In the genomic region with DNA sequence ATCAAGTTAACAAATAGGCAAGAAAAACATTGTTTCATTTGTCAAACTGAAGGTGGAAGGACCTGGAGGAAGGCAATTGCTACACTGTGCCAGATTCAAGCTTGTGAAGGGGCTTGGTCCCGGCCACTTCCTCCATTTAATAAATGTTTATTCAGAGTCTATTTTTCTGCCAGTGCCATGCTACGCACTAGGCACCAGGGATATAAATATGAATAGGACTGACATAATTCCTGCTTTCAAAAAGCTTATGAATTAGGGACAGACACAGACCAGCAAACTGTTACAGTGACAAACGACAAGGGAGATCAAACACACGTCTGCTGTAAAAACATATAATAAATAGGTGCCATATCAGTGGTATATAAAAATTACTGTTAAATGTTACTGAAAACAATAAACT, we compare ENCODE assay signal across 9 cellular contexts. TPM values are rescaled to one million over a fixed set of nuclear protein-coding genes. Genes with fewer than 3 reads are reported as not detected.
DNase-seq lines count a peak whose midpoint lies in the region; ATAC-seq, FAIRE-seq and TF ChIP-seq lines count a peak whose summit lies in the region.
"Had no signal": no experiment of that assay in that cellular context is flagged by ENCODE, and none has a peak within 500 bp of the region (broad histone marks: within the 10 kb centered on the region; RNA-seq: fewer than 3 reads in every experiment).

No MANE protein-coding gene starts in this region.

- BruUV-seq in HepG2 (replicated peaks; lab: Mats Ljungman, UMichigan), result no TSS peak

- no peak overlapping the region for H4K5ac ChIP-seq in H9 (ENCODE audit: insufficient read length, low read depth, low read length)

- H3K56ac ChIP-seq in H9 (ENCODE audit: insufficient read length, low read depth, low read length), result no peak overlapping the region

- TF ChIP-seq EP300 in A549 (IDR thresholded peaks at IDR 0.05), result no peak
- no peak for TF ChIP-seq EP300 in HepG2 (IDR thresholded peaks at IDR 0.05; ENCODE audit: low read depth in 2 of 2, low read length in 2 of 2)
- TF ChIP-seq EP300 in HepG2 (CRISPR knock-in tag; IDR thresholded peaks at IDR 0.05; ENCODE audit: borderline replicate concordance), result no peak

- no peak for TF ChIP-seq RAD21 in A549 (conservative IDR thresholded peaks at IDR 0.05 in 1 of 2, IDR thresholded peaks at IDR 0.05 in 1 of 2)
- TF ChIP-seq RAD21 in HepG2 (CRISPR knock-in tag; IDR thresholded peaks at IDR 0.05), result no peak

- H3T11ph ChIP-seq in H9 (ENCODE audit: low read length), result no peak overlapping the region

- no peak overlapping the region for H4K91ac ChIP-seq in H9 (ENCODE audit: insufficient read length, low read depth, low read length)

- FAIRE-seq in A549 (lab: Jason Lieb, UNC) (no peak), HepG2 (lab: Jason Lieb, UNC) (no peak)

- H3K9me3 ChIP-seq in A549, result no peaks in the 10 kb centered on the region
- H3K9me3 ChIP-seq in HAP-1, result peaks cover 2% of the 10 kb centered on the region; the same call in 1 of the 2 replicates
- no peaks in the 10 kb centered on the region for H3K9me3 ChIP-seq in HepG2 (ENCODE audit: low read length)
- H3K9me3 ChIP-seq in H9 (ENCODE audit: control insufficient read depth, low read depth, low read length), result no peaks in the 10 kb centered on the region

- H4K8ac ChIP-seq in H9 (replicated peaks; ENCODE audit: insufficient read length, low read depth, low read length), result no peak overlapping the region

- H3K27me3 Mint-ChIP-seq in activated B cell treated with CpG ODN at 0.5 μM for 24 hours (no peaks in the 10 kb centered on the region), H9 (ENCODE audit: low read depth) (no peaks in the 10 kb centered on the region)

- no peaks in the 10 kb centered on the region for H3K79me1 ChIP-seq in H9 (ENCODE audit: insufficient read depth, low read depth, low read length, poor library complexity, severe bottlenecking)

- H3K4me1 ChIP-seq in A549 (peaks cover 14% of the 10 kb centered on the region), HAP-1 (peaks cover 7% of the 10 kb centered on the region), HepG2 (ENCODE audit: insufficient read depth, low read length) (peaks cover 12% of the 10 kb centered on the region), H9 (ENCODE audit: insufficient read depth, low read length) (no peaks in the 10 kb centered on the region; the same call in 1 of the 2 replicates)

- H3K4me3 ChIP-seq in A549, result peak overlapping the region; percentile 49
- H3K4me3 ChIP-seq in HAP-1, result peak overlapping the region; percentile 16
- H3K4me3 ChIP-seq in HepG2 (replicated peaks in 1 of 3; ENCODE audit: insufficient read depth in 1 of 3, low read depth in 2 of 3, low read length in 3 of 3), result no peak overlapping the region; a peak in 1 of 6 replicates

- H3K27ac ChIP-seq in A549 (peak overlapping the region; percentile 81 to 85), HepG2 (ENCODE audit: extremely low read length, insufficient read depth, low read length) (no peak overlapping the region), H9 (ENCODE audit: insufficient read length, low read depth, low read length) (no peak overlapping the region)

- H3K36me3 Mint-ChIP-seq in activated B cell treated with CpG ODN at 0.5 μM for 24 hours (ENCODE audit: low read depth) (peaks cover 24% of the 10 kb centered on the region), H9 (ENCODE audit: insufficient read depth in 1 of 3, low read depth in 3 of 3) (no peaks in the 10 kb centered on the region)

- H2BK12ac ChIP-seq in H9 (ENCODE audit: insufficient read length, low read depth, low read length), result no peak overlapping the region

- no peak overlapping the region for H3K9ac ChIP-seq in HepG2 (ENCODE audit: insufficient read depth, low read depth, low read length)
- no peak overlapping the region for H3K9ac ChIP-seq in H9 (ENCODE audit: extremely low read depth, insufficient read length, low read length)

- H3K23ac ChIP-seq in H9 (ENCODE audit: insufficient read length, low read depth, low read length), result no peak overlapping the region

- H4K20me1 ChIP-seq in HepG2 (ENCODE audit: insufficient read depth, low read length), result no peaks in the 10 kb centered on the region
- H4K20me1 ChIP-seq in H9 (ENCODE audit: control insufficient read depth, insufficient read depth, insufficient read length), result no peaks in the 10 kb centered on the region

- no peak overlapping the region for H3K4ac ChIP-seq in H9 (ENCODE audit: low read depth, low read length)

- no peaks in the 10 kb centered on the region for H3K36me3 ChIP-seq in HAP-1 (replicated peaks)
- no peaks in the 10 kb centered on the region for H3K36me3 ChIP-seq in HepG2 (replicated peaks in 1 of 2; ENCODE audit: control insufficient read depth in 1 of 2, insufficient read depth in 2 of 2, low read length in 2 of 2)

- H3K4me1 Mint-ChIP-seq in activated B cell treated with CpG ODN at 0.5 μM for 24 hours, result peaks cover 59% of the 10 kb centered on the region
- peaks cover 16 to 19% of the 10 kb centered on the region in 2 experiments; a peak in 3 of 4 replicates for H3K4me1 Mint-ChIP-seq in H9

- no peak for TF ChIP-seq CTCF in A549 (IDR thresholded peaks at IDR 0.05)
- no peak for TF ChIP-seq CTCF in activated B cell treated with CpG ODN at 0.5 μM for 24 hours (IDR thresholded peaks at IDR 0.05)
- no peak for TF ChIP-seq CTCF in HepG2 (CRISPR knock-in tag; IDR thresholded peaks at IDR 0.05)
- no peak for TF ChIP-seq CTCF in H9 (conservative IDR thresholded peaks at IDR 0.05)

- H3K23me2 ChIP-seq in H9 (ENCODE audit: insufficient read length, low read depth, low read length, poor library complexity, severe bottlenecking), result no peaks in the 10 kb centered on the region

- no peak overlapping the region for H2BK15ac ChIP-seq in H9 (ENCODE audit: low read depth, low read length)

- in situ Hi-C loops in HAP-1 (cut with MboI; ENCODE audit: low sequenced_read_pairs) (no loop called here), HepG2 (cut with HindIII; ENCODE audit: extremely low pct_ligation_motif_present, low pct_unique_long_range_greater_than_20kb) (loop anchor here (5.0 kb wide), 1 partner anchor 99 kb away; no protein-coding TSS in a partner anchor)

- DNase-seq in A549 (ENCODE audit: low read depth in 1 of 2, low spot score in 1 of 2) (peak in 1 of 2 experiments; percentile 39), HAP-1 (ENCODE audit: low spot score in 2 of 2) (no peak), activated B cell treated with CpG ODN at 0.5 μM for 24 hours (no peak), HepG2 (ENCODE audit: low spot score) (no peak), H9 (no peak), A172 (ENCODE audit: low spot score) (no peak)
- DNase-seq: NCI-H446 treated with DMSO at 0.1 percent for 48 hours had no signal

- H3K27ac Mint-ChIP-seq in activated B cell treated with CpG ODN at 0.5 μM for 24 hours, result peak overlapping the region; percentile 94
- H3K27ac Mint-ChIP-seq in H9, result no peak overlapping the region

- H3K9me3 Mint-ChIP-seq in activated B cell treated with CpG ODN at 0.5 μM for 24 hours, result no peaks in the 10 kb centered on the region
- no peaks in the 10 kb centered on the region for H3K9me3 Mint-ChIP-seq in H9

- peak; percentile 42 to 58; a peak in 4 of 6 replicates for ATAC-seq in A549
- ATAC-seq in activated B cell treated with CpG ODN at 0.5 μM for 24 hours (ENCODE audit: low read depth), result peak; percentile 55
- no peak for ATAC-seq in HepG2
- no peak for ATAC-seq in GM19397 (IDR thresholded peaks at IDR 0.05; ENCODE audit: unreplicated experiment)
- no peak for ATAC-seq in HG02970 (IDR thresholded peaks at IDR 0.05; ENCODE audit: low FRiP score, unreplicated experiment)

- H3K4me2 ChIP-seq in A549 (peak overlapping the region; percentile 95), HepG2 (ENCODE audit: low read depth, low read length) (peak overlapping the region; percentile 62), H9 (ENCODE audit: insufficient read depth, insufficient read length, low read length) (no peak overlapping the region)

- POLR2A ChIA-PET in A549 (lab: Yijun Ruan, JAX) (no interaction called here), activated B cell treated with CpG ODN at 0.5 μM for 24 hours (lab: Charles Lee) (interaction anchor here (0.5 to 4.6 kb wide), 20 partner anchors 9 to 188 kb away, joined by 3 to 88 read pairs (median 6); a partner anchor contains a TSS), HepG2 (lab: Yijun Ruan, JAX) (no interaction called here)

- peak overlapping the region; percentile 20 for H2AFZ ChIP-seq in HepG2 (ENCODE audit: low read length)
- no peak overlapping the region for H2AFZ ChIP-seq in H9 (ENCODE audit: low read length)

- no peak overlapping the region for H2BK20ac ChIP-seq in H9 (ENCODE audit: low read depth, low read length, poor library complexity, severe bottlenecking)

- H3K18ac ChIP-seq in H9 (ENCODE audit: insufficient read length, low read depth, low read length), result no peak overlapping the region

- H2BK5ac ChIP-seq in H9 (ENCODE audit: insufficient read length, low read length), result no peak overlapping the region

- H3K4me3 Mint-ChIP-seq in activated B cell treated with CpG ODN at 0.5 μM for 24 hours (peak overlapping the region; percentile 82), H9 (no peak overlapping the region)

- no peaks in the 10 kb centered on the region for H3K27me3 ChIP-seq in HAP-1 (ENCODE audit: low read depth)
- no peaks in the 10 kb centered on the region for H3K27me3 ChIP-seq in HepG2 (ENCODE audit: control insufficient read depth in 1 of 2, insufficient read depth in 2 of 2, low read length in 2 of 2)
- H3K27me3 ChIP-seq in H9 (ENCODE audit: insufficient read depth, low read length), result no peaks in the 10 kb centered on the region

- H2AK5ac ChIP-seq in H9 (ENCODE audit: insufficient read length, low read length), result no peak overlapping the region

- CTCF ChIA-PET in A549 (lab: Yijun Ruan, JAX) (interaction anchor here (0.5 to 1.7 kb wide), 13 partner anchors 9 to 1051 kb away, joined by 3 to 8 read pairs (median 3); no protein-coding TSS in a partner anchor), activated B cell treated with CpG ODN at 0.5 μM for 24 hours (lab: Charles Lee) (interaction anchor here (0.7 to 3.9 kb wide), 15 partner anchors 10 to 310 kb away, joined by 3 to 73 read pairs (median 3); a partner anchor contains a TSS), HepG2 (lab: Yijun Ruan, JAX; ENCODE audit: low intra/inter-chr PET ratio, low total read pairs) (interaction anchor here (1.2 to 1.9 kb wide), 2 partner anchors 96 to 98 kb away, joined by 4 to 17 read pairs; no protein-coding TSS in a partner anchor)

- WGBS in A549 (ENCODE audit: missing lambda C conversion rate), result 2% methylated on average over 4 of the region's 4 CpGs
- whole genome bisulfite sequencing in HepG2 (ENCODE audit: low lambda C conversion rate), result 14% methylated on average over 4 of the region's 4 CpGs
- WGBS in H9 (ENCODE audit: extremely low coverage, insufficient read length, low lambda C conversion rate), result no CpG with 5 or more reads among the region's 4 CpGs

- intact Hi-C loops in activated B cell treated with CpG ODN at 0.5 μM for 24 hours (cut with micrococcal nuclease) (loop anchor here (1.0 to 5.0 kb wide), 11 partner anchors 11 to 794 kb away; a partner anchor contains a TSS), HepG2 (cut with micrococcal nuclease; ENCODE audit: unreplicated experiment) (loop anchor here (1.0 kb wide), 1 partner anchor 97 kb away; no protein-coding TSS in a partner anchor)

- H3K14ac ChIP-seq in H9 (ENCODE audit: insufficient read depth, low read length), result no peak overlapping the region

- H2BK120ac ChIP-seq in H9 (ENCODE audit: low read depth, low read length, poor library complexity, severe bottlenecking), result no peak overlapping the region

- H3K79me2 ChIP-seq in HepG2 (ENCODE audit: insufficient read depth, low read length) (no peaks in the 10 kb centered on the region), H9 (ENCODE audit: insufficient read depth, low read length) (no peaks in the 10 kb centered on the region)

- TF ChIP-seq POLR2A in A549 (IDR thresholded peaks at IDR 0.05; ENCODE audit: low read length), result no peak
- no peak for TF ChIP-seq POLR2A in HepG2 (IDR thresholded peaks at IDR 0.05; ENCODE audit: insufficient read depth in 1 of 2, low read depth in 2 of 2, low read length in 2 of 2)

RNA-seq across cellular contexts. Expression of a gene that starts 0.6 kb away (rescaled TPM):
- polyA plus RNA-seq in A549 (2011; rRNA removed), result 11.5 and 13.2 TPM in 2 replicates
- polyA plus RNA-seq in A549 (2012; cell fraction: cytosol; rRNA removed), result 1.4 and 1.5 TPM in 2 replicates
- 2.1 and 3.0 TPM in 2 replicates for polyA plus RNA-seq in A549 (2012; cell fraction: nucleus; rRNA removed)
- polyA plus RNA-seq in A549 (2017; fragmentation: RNase III; extraction: RNeasy Plus Mini Kit Qiagen cat#74134 plus additional on column Dnase treatment), result 5.2 to 5.9 TPM (median 5.6 TPM) in 3 replicates
- 12.6 and 15.0 TPM in 2 replicates for polyA minus RNA-seq in A549 (2011; rRNA and poly(A)+ RNA removed)
- 59.1 and 64.7 TPM in 2 replicates for total RNA-seq in activated B cell treated with CpG ODN at 0.5 μM for 24 hours
- total RNA-seq in HepG2 (2016; rRNA removed; fragmentation: Illumina TruSeq; extraction: Trizol), result 0.52 and 0.71 TPM in 2 replicates
- 0.40 and 0.62 TPM in 2 replicates for total RNA-seq in HepG2 (2016; cell fraction: cytosol; rRNA removed; fragmentation: Illumina TruSeq; extraction: Trizol; ENCODE audit: low read depth)
- 0.31 and 0.54 TPM in 2 replicates for total RNA-seq in HepG2 (2016; cell fraction: insoluble cytoplasmic fraction; rRNA removed; fragmentation: Illumina TruSeq; extraction: Trizol)
- total RNA-seq in HepG2 (2016; cell fraction: membrane; rRNA removed; fragmentation: Illumina TruSeq; extraction: Trizol), result 1.0 and 1.2 TPM in 2 replicates
- 0.71 and 0.72 TPM in 2 replicates for total RNA-seq in HepG2 (2016; cell fraction: nucleus; rRNA removed; fragmentation: Illumina TruSeq; extraction: Trizol)
- 0.18 and 0.33 TPM in 2 replicates for polyA plus RNA-seq in HepG2 (2011; rRNA removed)
- 0.05 and 0.12 TPM in 2 replicates for polyA plus RNA-seq in HepG2 (2011; cell fraction: cytosol; rRNA removed)
- polyA plus RNA-seq in HepG2 (2011; cell fraction: nucleus; rRNA removed), result 0.19 and 0.23 TPM in 2 replicates
- polyA plus RNA-seq in HepG2 (2012), result 0.12 and 0.39 TPM in 2 replicates
- 0.02 TPM in 1 of 2 replicates, not detected in the other for polyA plus RNA-seq in HepG2 (2016; cell fraction: cytosol; fragmentation: Illumina TruSeq; extraction: Trizol; ENCODE audit: low read depth)
- 0.17 and 0.19 TPM in 2 replicates for polyA plus RNA-seq in HepG2 (2016; cell fraction: insoluble cytoplasmic fraction; fragmentation: Illumina TruSeq; extraction: Trizol; ENCODE audit: low read depth)
- 0.03 and 0.06 TPM in 2 replicates for polyA plus RNA-seq in HepG2 (2016; cell fraction: membrane; fragmentation: Illumina TruSeq; extraction: Trizol; ENCODE audit: low read depth)
- polyA plus RNA-seq in HepG2 (2016; cell fraction: nucleus; fragmentation: Illumina TruSeq; extraction: Trizol; ENCODE audit: insufficient read depth, low read depth), result 0.61 and 0.71 TPM in 2 replicates
- polyA minus RNA-seq in HepG2 (2011; rRNA and poly(A)+ RNA removed; ENCODE audit: low replicate concordance), result 0.20 and 7.2 TPM in 2 replicates
- 0.26 and 0.59 TPM in 2 replicates for polyA minus RNA-seq in HepG2 (2011; cell fraction: cytosol; rRNA and poly(A)+ RNA removed)
- polyA minus RNA-seq in HepG2 (2011; cell fraction: nucleus; rRNA and poly(A)+ RNA removed), result 0.62 and 0.90 TPM in 2 replicates
- 0.07 and 0.11 TPM in 2 replicates for total RNA-seq in H9 (2021)
- total RNA-seq in A172 (2014; rRNA removed; shearing (Covaris generic)), result 8.1 and 11.0 TPM in 2 replicates

RNA-seq across cellular contexts. Expression of a gene that starts 11.6 kb away (rescaled TPM):
- 50.3 and 55.4 TPM in 2 replicates for polyA plus RNA-seq in A549 (2011; rRNA removed)
- polyA plus RNA-seq in A549 (2012; cell fraction: cytosol; rRNA removed), result 31.6 and 34.4 TPM in 2 replicates
- polyA plus RNA-seq in A549 (2012; cell fraction: nucleus; rRNA removed), result 27.5 and 31.6 TPM in 2 replicates
- 39.2 to 51.7 TPM (median 44.2 TPM) in 3 replicates for polyA plus RNA-seq in A549 (2017; fragmentation: RNase III; extraction: RNeasy Plus Mini Kit Qiagen cat#74134 plus additional on column Dnase treatment)
- 63.1 and 93.4 TPM in 2 replicates for polyA minus RNA-seq in A549 (2011; rRNA and poly(A)+ RNA removed)
- 3.3 and 4.5 TPM in 2 replicates for total RNA-seq in activated B cell treated with CpG ODN at 0.5 μM for 24 hours
- 61.0 and 87.0 TPM in 2 replicates for total RNA-seq in HepG2 (2016; rRNA removed; fragmentation: Illumina TruSeq; extraction: Trizol)
- total RNA-seq in HepG2 (2016; cell fraction: cytosol; rRNA removed; fragmentation: Illumina TruSeq; extraction: Trizol; ENCODE audit: low read depth), result 8.9 and 9.7 TPM in 2 replicates
- total RNA-seq in HepG2 (2016; cell fraction: insoluble cytoplasmic fraction; rRNA removed; fragmentation: Illumina TruSeq; extraction: Trizol), result 59.7 and 78.6 TPM in 2 replicates
- total RNA-seq in HepG2 (2016; cell fraction: membrane; rRNA removed; fragmentation: Illumina TruSeq; extraction: Trizol), result 27.8 and 30.9 TPM in 2 replicates
- 36.3 and 40.0 TPM in 2 replicates for total RNA-seq in HepG2 (2016; cell fraction: nucleus; rRNA removed; fragmentation: Illumina TruSeq; extraction: Trizol)
- polyA plus RNA-seq in HepG2 (2011; rRNA removed), result 70.4 and 76.9 TPM in 2 replicates
- polyA plus RNA-seq in HepG2 (2011; cell fraction: cytosol; rRNA removed), result 80.2 and 86.3 TPM in 2 replicates
- polyA plus RNA-seq in HepG2 (2011; cell fraction: nucleus; rRNA removed), result 71.8 and 99.8 TPM in 2 replicates
- polyA plus RNA-seq in HepG2 (2012), result 46.7 and 54.6 TPM in 2 replicates
- 6.6 and 8.5 TPM in 2 replicates for polyA plus RNA-seq in HepG2 (2016; cell fraction: cytosol; fragmentation: Illumina TruSeq; extraction: Trizol; ENCODE audit: low read depth)
- polyA plus RNA-seq in HepG2 (2016; cell fraction: insoluble cytoplasmic fraction; fragmentation: Illumina TruSeq; extraction: Trizol; ENCODE audit: low read depth), result 47.8 and 57.1 TPM in 2 replicates
- polyA plus RNA-seq in HepG2 (2016; cell fraction: membrane; fragmentation: Illumina TruSeq; extraction: Trizol; ENCODE audit: low read depth), result 14.4 and 15.0 TPM in 2 replicates
- 39.6 and 49.5 TPM in 2 replicates for polyA plus RNA-seq in HepG2 (2016; cell fraction: nucleus; fragmentation: Illumina TruSeq; extraction: Trizol; ENCODE audit: insufficient read depth, low read depth)
- polyA minus RNA-seq in HepG2 (2011; rRNA and poly(A)+ RNA removed; ENCODE audit: low replicate concordance), result 28.7 and 145 TPM in 2 replicates
- polyA minus RNA-seq in HepG2 (2011; cell fraction: cytosol; rRNA and poly(A)+ RNA removed), result 64.1 and 82.7 TPM in 2 replicates
- 115 and 140 TPM in 2 replicates for polyA minus RNA-seq in HepG2 (2011; cell fraction: nucleus; rRNA and poly(A)+ RNA removed)
- total RNA-seq in H9 (2021), result 9.9 and 10.3 TPM in 2 replicates
- 85.3 and 89.1 TPM in 2 replicates for total RNA-seq in A172 (2014; rRNA removed; shearing (Covaris generic))

RNA-seq across cellular contexts. Expression of a gene that starts 51.5 kb away (rescaled TPM):
- polyA plus RNA-seq in A549 (2011; rRNA removed) (2.6 and 2.7 TPM in 2 replicates), A549 (2017; fragmentation: RNase III; extraction: RNeasy Plus Mini Kit Qiagen cat#74134 plus additional on column Dnase treatment) (0.83 to 1.2 TPM (median 0.86 TPM) in 3 replicates), HepG2 (2011; rRNA removed) (0.08 TPM in 2 replicates)
- 0.32 and 0.47 TPM in 2 replicates for polyA plus RNA-seq in A549 (2012; cell fraction: cytosol; rRNA removed)
- polyA plus RNA-seq in A549 (2012; cell fraction: nucleus; rRNA removed), result 0.50 and 0.64 TPM in 2 replicates
- 1.9 and 2.5 TPM in 2 replicates for polyA minus RNA-seq in A549 (2011; rRNA and poly(A)+ RNA removed)
- total RNA-seq in activated B cell treated with CpG ODN at 0.5 μM for 24 hours (39.6 and 43.0 TPM in 2 replicates), HepG2 (2016; rRNA removed; fragmentation: Illumina TruSeq; extraction: Trizol) (0.11 TPM in 1 of 2 replicates, not detected in the other), H9 (2021) (not detected in 2 replicates)
- not detected in 2 replicates for total RNA-seq in HepG2 (2016; cell fraction: cytosol; rRNA removed; fragmentation: Illumina TruSeq; extraction: Trizol; ENCODE audit: low read depth)
- total RNA-seq in HepG2 (2016; cell fraction: insoluble cytoplasmic fraction; rRNA removed; fragmentation: Illumina TruSeq; extraction: Trizol), result 0.19 and 0.21 TPM in 2 replicates
- total RNA-seq in HepG2 (2016; cell fraction: membrane; rRNA removed; fragmentation: Illumina TruSeq; extraction: Trizol), result 0.09 TPM in 1 of 2 replicates, not detected in the other
- 0.19 and 0.43 TPM in 2 replicates for total RNA-seq in HepG2 (2016; cell fraction: nucleus; rRNA removed; fragmentation: Illumina TruSeq; extraction: Trizol)
- polyA plus RNA-seq in HepG2 (2011; cell fraction: cytosol; rRNA removed), result 0.04 and 0.09 TPM in 2 replicates
- polyA plus RNA-seq in HepG2 (2011; cell fraction: nucleus; rRNA removed), result 0.05 and 0.07 TPM in 2 replicates
- 0.20 and 0.23 TPM in 2 replicates for polyA plus RNA-seq in HepG2 (2012)
- polyA plus RNA-seq in HepG2 (2016; cell fraction: cytosol; fragmentation: Illumina TruSeq; extraction: Trizol; ENCODE audit: low read depth), result not detected in 2 replicates
- polyA plus RNA-seq in HepG2 (2016; cell fraction: insoluble cytoplasmic fraction; fragmentation: Illumina TruSeq; extraction: Trizol; ENCODE audit: low read depth), result not detected in 2 replicates
- 0.18 TPM in 1 of 2 replicates, not detected in the other for polyA plus RNA-seq in HepG2 (2016; cell fraction: membrane; fragmentation: Illumina TruSeq; extraction: Trizol; ENCODE audit: low read depth)
- not detected in 2 replicates for polyA plus RNA-seq in HepG2 (2016; cell fraction: nucleus; fragmentation: Illumina TruSeq; extraction: Trizol; ENCODE audit: insufficient read depth, low read depth)
- polyA minus RNA-seq in HepG2 (2011; rRNA and poly(A)+ RNA removed; ENCODE audit: low replicate concordance), result 0.07 TPM in 1 of 2 replicates, not detected in the other
- not detected in 2 replicates for polyA minus RNA-seq in HepG2 (2011; cell fraction: cytosol; rRNA and poly(A)+ RNA removed)
- polyA minus RNA-seq in HepG2 (2011; cell fraction: nucleus; rRNA and poly(A)+ RNA removed), result 0.39 and 0.87 TPM in 2 replicates
- 0.60 and 4.6 TPM in 2 replicates for total RNA-seq in A172 (2014; rRNA removed; shearing (Covaris generic))

Comparison
In these comparisons a context has a peak if more than half of its experiments do, and no peak if none do; other contexts are left out.
1. ATAC-seq: peak in A549 (2 of 2) and activated B cell treated with CpG ODN at 0.5 μM for 24 hours (single experiment); none in HepG2 (single experiment), GM19397 (single experiment) and HG02970 (single experiment).
2. H3K27ac ChIP-seq: peak in A549 (2 of 2); none in HepG2 (single experiment) and H9 (single experiment).
3. H3K4me3 ChIP-seq: peak in A549 (single experiment) and HAP-1 (single experiment); none in HepG2 (0 of 3).